Comparison of ENCODE assay signal across 21 cellular contexts in the genomic region with DNA sequence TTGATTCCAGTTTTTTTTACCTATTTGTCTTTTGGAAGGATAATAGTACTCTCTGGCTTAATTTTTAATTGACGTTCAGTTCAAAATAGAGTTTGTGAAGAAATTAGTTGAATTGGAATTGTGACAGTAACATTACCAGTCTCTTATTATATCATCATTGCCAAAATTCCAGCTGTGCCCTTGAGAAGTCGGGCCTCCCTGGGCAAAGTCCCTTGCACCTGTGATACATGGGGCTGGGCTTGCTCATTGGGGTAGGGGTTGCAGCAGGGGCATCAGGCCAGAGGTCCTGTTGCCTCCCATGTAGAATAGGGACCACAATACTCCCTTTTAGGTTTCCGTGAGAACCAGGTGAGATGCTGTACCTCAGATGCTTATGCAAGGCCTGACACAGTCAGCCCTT. TPM values are rescaled to one million over a fixed set of nuclear protein-coding genes. Genes with fewer than 3 reads are reported as not detected.
DNase-seq lines count a peak whose midpoint lies in the region; ATAC-seq, FAIRE-seq and TF ChIP-seq lines count a peak whose summit lies in the region.
"Had no signal": no experiment of that assay in that cellular context is flagged by ENCODE, and none has a peak within 500 bp of the region (broad histone marks: within the 10 kb centered on the region; RNA-seq: fewer than 3 reads in every experiment).

No MANE protein-coding gene starts in this region.

- no peak overlapping the region for H3K4me3 Mint-ChIP-seq in natural killer cell treated with Interleukin-12 subunit alpha and Interleukin-12 subunit beta and Interleukin-15 and Interleukin-18, amount 100 ng/mL, for 72 hours
- H3K4me3 Mint-ChIP-seq in natural killer cell: no peak overlapping the region
- H3K4me3 Mint-ChIP-seq: CD4-positive, alpha-beta memory T cell; GM23338; H9 had no signal

- TF ChIP-seq CTCF in natural killer cell (IDR thresholded peaks at IDR 0.05): no peak
- TF ChIP-seq CTCF in right lobe of liver (IDR thresholded peaks at IDR 0.05): no peak
- no peak for TF ChIP-seq CTCF in osteoblast (IDR thresholded peaks at IDR 0.05; ENCODE audit: extremely low read depth, low read depth, low read length)
- no peak for TF ChIP-seq CTCF in GM10266 (IDR thresholded peaks at IDR 0.05; ENCODE audit: control insufficient read depth, insufficient read depth, low read depth, missing control alignments)

- H3K27ac Mint-ChIP-seq in natural killer cell treated with Interleukin-12 subunit alpha and Interleukin-12 subunit beta and Interleukin-15 and Interleukin-18, amount 100 ng/mL, for 72 hours: no peak overlapping the region
- no peak overlapping the region for H3K27ac Mint-ChIP-seq in natural killer cell
- H3K27ac Mint-ChIP-seq: CD4-positive, alpha-beta memory T cell; GM23338; H9 had no signal

- no peak for ATAC-seq in natural killer cell treated with Interleukin-12 subunit alpha and Interleukin-12 subunit beta and Interleukin-15 and Interleukin-18, amount 100 ng/mL, for 72 hours
- ATAC-seq in natural killer cell (no peak), right lobe of liver (peak in 3 of 4 donors; percentile 8 to 50 (median 43))
- ATAC-seq: A549, GM12878, GM23338, HCT116 had no signal

- no peak for TF ChIP-seq POLR2A in right lobe of liver (IDR thresholded peaks at IDR 0.05)

- no peaks in the 10 kb centered on the region for H3K9me3 ChIP-seq in right lobe of liver
- H3K9me3 ChIP-seq in osteoblast (ENCODE audit: low read depth, low read length): no peaks in the 10 kb centered on the region
- H3K9me3 ChIP-seq in small intestine (ENCODE audit: control insufficient read depth, low read depth): no peaks in the 10 kb centered on the region
- H3K9me3 ChIP-seq: A549, Caco-2 had no signal

- intact Hi-C loops in natural killer cell (cut with micrococcal nuclease): no loop called here
- intact Hi-C loops in right lobe of liver (cut with DNase I): no loop called here

- no peaks in the 10 kb centered on the region for H3K27me3 Mint-ChIP-seq in natural killer cell treated with Interleukin-12 subunit alpha and Interleukin-12 subunit beta and Interleukin-15 and Interleukin-18, amount 100 ng/mL, for 72 hours
- H3K27me3 Mint-ChIP-seq in natural killer cell (ENCODE audit: low read depth in 2 of 2): no peaks in the 10 kb centered on the region
- H3K27me3 Mint-ChIP-seq: CD4-positive, alpha-beta memory T cell had no signal

- H3K4me3 ChIP-seq in right lobe of liver (no peak overlapping the region), osteoblast (ENCODE audit: insufficient read depth, low read length) (no peak overlapping the region), small intestine (ENCODE audit: low read depth in 1 of 2, low read length in 2 of 2) (no peak overlapping the region)
- H3K4me3 ChIP-seq: A549, GM12878, GM23338 had no signal

- no peak overlapping the region for H2AFZ ChIP-seq in osteoblast (ENCODE audit: low read length)
- H2AFZ ChIP-seq: GM23338 had no signal

- H3K4me1 ChIP-seq in right lobe of liver (peaks cover 0 to 9% (median 0%) of the 10 kb centered on the region in 4 donors), osteoblast (ENCODE audit: insufficient read depth, low read length) (no peaks in the 10 kb centered on the region), small intestine (ENCODE audit: control insufficient read depth in 2 of 2, insufficient read depth in 1 of 2, low read depth in 1 of 2, low read length in 1 of 2) (no peaks in the 10 kb centered on the region)
- H3K4me1 ChIP-seq: A549, Caco-2 had no signal

- H4K20me1 ChIP-seq in osteoblast (ENCODE audit: insufficient read depth, low read length): no peaks in the 10 kb centered on the region

- peak; percentile 20 for DNase-seq in natural killer cell treated with Interleukin-12 subunit alpha and Interleukin-12 subunit beta and Interleukin-15 and Interleukin-18, amount 100 ng/mL, for 72 hours (ENCODE audit: low spot score)
- DNase-seq in natural killer cell: no peak
- DNase-seq in right lobe of liver: no peak
- DNase-seq in osteoblast (ENCODE audit: insufficient read length, low spot score, missing footprints): peak; percentile 47
- DNase-seq in COLO668 (lab: John Stamatoyannopoulos, UW; ENCODE audit: unreplicated experiment): no peak
- no peak for DNase-seq in small intestine
- DNase-seq in GM10266 (ENCODE audit: extremely low spot score): no peak
- DNase-seq: 8988T; ACHN; C1 segment of cervical spinal cord; Caco-2; CD4-positive, alpha-beta memory T cell; DMS153; DND-41; H9 had no signal

- H3K36me3 ChIP-seq in right lobe of liver (no peaks in the 10 kb centered on the region), osteoblast (ENCODE audit: insufficient read depth, low read length) (no peaks in the 10 kb centered on the region), small intestine (ENCODE audit: control insufficient read depth in 2 of 2, insufficient read depth in 2 of 2, low read length in 2 of 2) (no peaks in the 10 kb centered on the region)

- no peaks in the 10 kb centered on the region for H3K79me2 ChIP-seq in osteoblast (ENCODE audit: insufficient read depth, low read length)

- H3K27ac ChIP-seq in right lobe of liver: no peak overlapping the region
- H3K27ac ChIP-seq in osteoblast (ENCODE audit: low read depth, low read length): no peak overlapping the region
- no peak overlapping the region for H3K27ac ChIP-seq in small intestine (ENCODE audit: low read depth in 1 of 2, low read length in 1 of 2)
- H3K27ac ChIP-seq: A549 had no signal

- H3K4me2 ChIP-seq in osteoblast (ENCODE audit: insufficient read depth, low read length): no peak overlapping the region
- H3K4me2 ChIP-seq: A549, GM23338 had no signal

- no peaks in the 10 kb centered on the region for H3K4me1 Mint-ChIP-seq in natural killer cell treated with Interleukin-12 subunit alpha and Interleukin-12 subunit beta and Interleukin-15 and Interleukin-18, amount 100 ng/mL, for 72 hours (ENCODE audit: low read depth in 2 of 2)
- H3K4me1 Mint-ChIP-seq in natural killer cell: no peaks in the 10 kb centered on the region
- H3K4me1 Mint-ChIP-seq: CD4-positive, alpha-beta memory T cell; H9 had no signal

- no peak for FAIRE-seq in small intestine (lab: Jason Lieb, UNC)
- FAIRE-seq: A549, G401.6, GM12878, GM19239 had no signal

- H3K36me3 Mint-ChIP-seq in natural killer cell treated with Interleukin-12 subunit alpha and Interleukin-12 subunit beta and Interleukin-15 and Interleukin-18, amount 100 ng/mL, for 72 hours: no peaks in the 10 kb centered on the region
- no peaks in the 10 kb centered on the region for H3K36me3 Mint-ChIP-seq in natural killer cell
- H3K36me3 Mint-ChIP-seq: CD4-positive, alpha-beta memory T cell had no signal

- H3K27me3 ChIP-seq in right lobe of liver: no peaks in the 10 kb centered on the region
- peaks cover 3% of the 10 kb centered on the region for H3K27me3 ChIP-seq in osteoblast (ENCODE audit: insufficient read depth, low read length)
- H3K27me3 ChIP-seq in small intestine (ENCODE audit: control insufficient read depth in 2 of 2, insufficient read depth in 2 of 2, low read length in 2 of 2): no peaks in the 10 kb centered on the region

- H3K9me3 Mint-ChIP-seq in natural killer cell treated with Interleukin-12 subunit alpha and Interleukin-12 subunit beta and Interleukin-15 and Interleukin-18, amount 100 ng/mL, for 72 hours: no peaks in the 10 kb centered on the region
- no peaks in the 10 kb centered on the region for H3K9me3 Mint-ChIP-seq in natural killer cell
- H3K9me3 Mint-ChIP-seq: CD4-positive, alpha-beta memory T cell; GM23338; H9 had no signal

- WGBS in right lobe of liver (ENCODE audit: insufficient coverage, low coverage, low lambda C conversion rate, missing lambda C conversion rate): 19% methylated on average over 2 of the region's 3 CpGs
- 55 to 78% (median 63%) methylated on average over 3 of the region's 3 CpGs for WGBS in small intestine, 3 donors

RNA-seq across cellular contexts. Expression of a gene that starts 27.9 kb away (rescaled TPM):
- total RNA-seq in natural killer cell treated with Interleukin-12 subunit alpha and Interleukin-12 subunit beta and Interleukin-15 and Interleukin-18, amount 100 ng/mL, for 72 hours: 100 to 1,000 TPM; 134 to 235 TPM
- 10 to 100 TPM; 62.8 to 95.7 (median 77.5) TPM for total RNA-seq in natural killer cell
- 100 to 1,000 TPM in 2 of 6 experiments, 10 to 100 TPM in 4; 60.9 to 114 (median 90.5) TPM for total RNA-seq in right lobe of liver
- total RNA-seq in osteoblast: 98.8 and 101 TPM in 2 replicates
- 10 to 100 TPM; 66.2 to 83.0 (median 80.7) TPM for polyA plus RNA-seq in small intestine

RNA-seq across cellular contexts. Expression of a gene that starts 43.0 kb away (rescaled TPM):
- total RNA-seq in natural killer cell treated with Interleukin-12 subunit alpha and Interleukin-12 subunit beta and Interleukin-15 and Interleukin-18, amount 100 ng/mL, for 72 hours: 1 to 10 TPM; 4.2 to 6.8 TPM
- total RNA-seq in natural killer cell (10 to 100 TPM in 2 of 3 donors, 1 to 10 TPM in 1; 9.5 to 19.1 (median 15.2) TPM), right lobe of liver (100 to 1,000 TPM; 321 to 695 (median 632) TPM), osteoblast (6.5 and 6.9 TPM in 2 replicates)
- polyA plus RNA-seq in small intestine: 100 to 1,000 TPM; 157 to 458 (median 212) TPM

RNA-seq across cellular contexts. Expression of a gene that starts 43.1 kb away (rescaled TPM):
- total RNA-seq in natural killer cell treated with Interleukin-12 subunit alpha and Interleukin-12 subunit beta and Interleukin-15 and Interleukin-18, amount 100 ng/mL, for 72 hours: 10 to 100 TPM; 45.6 to 67.9 TPM
- total RNA-seq in natural killer cell: 10 to 100 TPM; 48.5 to 58.7 (median 55.6) TPM
- 10 to 100 TPM; 32.4 to 48.3 (median 39.9) TPM for total RNA-seq in right lobe of liver
- total RNA-seq in osteoblast: 25.0 and 33.3 TPM in 2 replicates
- polyA plus RNA-seq in small intestine: 10 to 100 TPM; 31.7 to 59.9 (median 42.7) TPM

Comparison
In these comparisons a context has a peak if more than half of its experiments do, and no peak if none do; other contexts are left out.
1. DNase-seq: peak in natural killer cell treated with Interleukin-12 subunit alpha and Interleukin-12 subunit beta and Interleukin-15 and Interleukin-18, amount 100 ng/mL, for 72 hours (single experiment) and osteoblast (single experiment); none in natural killer cell (single experiment), right lobe of liver (0 of 3), COLO668 (single experiment), small intestine (single experiment) and GM10266 (single experiment).
2. ATAC-seq: peak in right lobe of liver (3 of 4); none in natural killer cell treated with Interleukin-12 subunit alpha and Interleukin-12 subunit beta and Interleukin-15 and Interleukin-18, amount 100 ng/mL, for 72 hours (0 of 2) and natural killer cell (0 of 3).
3. RNA of a gene that starts 43.0 kb away (total RNA-seq): 321 to 695 TPM in right lobe of liver; 9.5 to 19.1 TPM in natural killer cell, 6.5 to 6.9 TPM in osteoblast and 4.2 to 6.8 TPM in natural killer cell treated with Interleukin-12 subunit alpha and Interleukin-12 subunit beta and Interleukin-15 and Interleukin-18, amount 100 ng/mL, for 72 hours; every median in the first group is over 10 times any median in the second.